In genomic region chr11:75633409-75634011, GRCh38 we compare ENCODE assay signal across 2 cellular contexts.
TF ChIP-seq lines count a peak whose summit lies in the region.

No MANE protein-coding gene starts in this region.

TF ChIP-seq in IMR-90, 13 proteins besides CTCF, POLR2A, EP300 and RAD21:
- no peak for TF ChIP-seq CEBPB (IDR thresholded peaks at IDR 0.05; ENCODE audit: low read depth, low read length)
- no peak for TF ChIP-seq NFE2L2 (IDR thresholded peaks at IDR 0.05; ENCODE audit: low read depth, low read length)
- no peak for TF ChIP-seq ELK1 (IDR thresholded peaks at IDR 0.05; ENCODE audit: borderline replicate concordance, low read depth, low read length)
- TF ChIP-seq MAZ (IDR thresholded peaks at IDR 0.05; ENCODE audit: borderline replicate concordance, low read depth, low read length): no peak
- no peak for TF ChIP-seq SMC3 (IDR thresholded peaks at IDR 0.05; ENCODE audit: low read depth, low read length)
- no peak for TF ChIP-seq RFX5 (IDR thresholded peaks at IDR 0.05; ENCODE audit: low read depth, low read length)
- TF ChIP-seq MXI1 (IDR thresholded peaks at IDR 0.05; ENCODE audit: borderline replicate concordance, low read depth, low read length): no peak
- TF ChIP-seq MAFK (IDR thresholded peaks at IDR 0.05; ENCODE audit: low read depth, low read length): no peak
- TF ChIP-seq USF2 (IDR thresholded peaks at IDR 0.05; ENCODE audit: low read depth, low read length): no peak
- TF ChIP-seq BHLHE40 (IDR thresholded peaks at IDR 0.05; ENCODE audit: low read depth, low read length): no peak
- no peak for TF ChIP-seq CHD1 (IDR thresholded peaks at IDR 0.05; ENCODE audit: low read depth, low read length)
- TF ChIP-seq FOS (IDR thresholded peaks at IDR 0.05; ENCODE audit: low read depth, low read length): no peak
- no peak for TF ChIP-seq RCOR1 (IDR thresholded peaks at IDR 0.05; ENCODE audit: insufficient replicate concordance, low read length)
TF ChIP-seq in IMR-90: peak in this region for 0.

TF ChIP-seq in K562, 482 proteins besides CTCF, POLR2A, EP300 and RAD21:
- no peak for TF ChIP-seq ZBTB1 (CRISPR knock-in tag; IDR thresholded peaks at IDR 0.05; ENCODE audit: borderline replicate concordance, low read depth)
- TF ChIP-seq DACH1 (IDR thresholded peaks at IDR 0.05; ENCODE audit: partially characterized antibody): no peak
- TF ChIP-seq CREBBP (IDR thresholded peaks at IDR 0.05; ENCODE audit: low read depth, low read length): no peak
- TF ChIP-seq ZNF316 (IDR thresholded peaks at IDR 0.05): no peak
- no peak for TF ChIP-seq ZNF644 (tag; IDR thresholded peaks at IDR 0.05; ENCODE audit: low read depth)
- no peak for TF ChIP-seq ZSCAN32 (CRISPR knock-in tag; IDR thresholded peaks at IDR 0.05)
- TF ChIP-seq USF1 (CRISPR knock-in tag; IDR thresholded peaks at IDR 0.05): no peak
- no peak for TF ChIP-seq POLR3G (IDR thresholded peaks at IDR 0.05; ENCODE audit: extremely low read depth, insufficient read length, insufficient replicate concordance)
- no peak for TF ChIP-seq SMARCA5 (IDR thresholded peaks at IDR 0.05)
